In the genomic region with DNA sequence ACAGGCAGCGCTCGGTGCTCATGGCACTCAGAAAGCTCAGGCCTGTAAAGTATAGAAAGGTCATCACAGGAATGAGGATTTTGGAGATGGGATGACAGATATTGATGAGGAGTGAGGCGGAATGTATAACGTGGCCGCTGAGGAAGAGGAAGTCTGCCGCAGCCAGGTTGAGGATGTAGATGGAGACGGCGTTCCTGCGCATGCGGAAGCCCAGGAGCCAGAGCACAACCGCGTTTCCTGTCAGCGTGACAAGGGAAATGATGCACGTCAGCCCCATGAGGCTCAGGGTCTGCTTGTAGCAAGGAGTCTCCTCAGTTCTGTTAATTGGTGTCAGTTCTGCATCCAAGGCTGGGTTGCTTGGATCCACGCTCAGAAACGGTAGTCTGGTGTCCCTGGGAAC, we compare ENCODE assay signal across 31 cellular contexts. TPM values are rescaled to one million over a fixed set of nuclear protein-coding genes. Genes with fewer than 3 reads are reported as not detected.
"Had no signal": no experiment of that assay in that cellular context is flagged by ENCODE, and none has a peak within 500 bp of the region (broad histone marks: within the 10 kb centered on the region; RNA-seq: fewer than 3 reads in every experiment).

No MANE protein-coding gene starts in this region.

- H3K4me3 ChIP-seq: left lung, lung, mucosa of descending colon, ovary, right atrium auricular region, right lobe of liver, smooth muscle cell, stomach, thoracic aorta, tibial artery, upper lobe of right lung had no signal

- FAIRE-seq: keratinocyte had no signal

- H3K9me3 ChIP-seq: left lung, mucosa of descending colon, ovary, right atrium auricular region, right lobe of liver, stomach, thoracic aorta, tibial artery, upper lobe of right lung had no signal

- H3K27me3 ChIP-seq: left lung, ovary, right atrium auricular region, right lobe of liver, stomach, tibial artery, upper lobe of right lung had no signal

- H3K4me1 ChIP-seq: left lung, right atrium auricular region, right lobe of liver, stomach, tibial artery, upper lobe of right lung had no signal

- ATAC-seq: left colon; left lung; mucosa of descending colon; naive thymus-derived CD4-positive, alpha-beta T cell; natural killer cell treated with Interleukin-12 subunit alpha and Interleukin-12 subunit beta and Interleukin-15 and Interleukin-18, amount 100 ng/mL, for 72 hours; right lobe of liver; stimulated activated naive B cell treated with anti-CD40 and anti-IgM and Interleukin-4, amounts not matched to agents 10 μg/mL and 1 μg/mL and 100 μg/mL, for 72 hours; stimulated activated naive CD8-positive, alpha-beta T cell treated with anti-CD3 and anti-CD28 coated beads, Interleukin-15, Interleukin-2, amounts not matched to agents 100 U/mL and 50 U/mL, for 24 hours; upper lobe of right lung had no signal

- H3K36me3 ChIP-seq: left lung, ovary, right atrium auricular region, right lobe of liver, stomach, thoracic aorta, tibial artery, upper lobe of right lung had no signal

- DNase-seq: hippocampal formation; left colon; left lung; mesendoderm; midbrain; mucosa of descending colon; naive thymus-derived CD4-positive, alpha-beta T cell; ovary; right lobe of liver; stimulated activated CD4-positive, alpha-beta T cell treated with anti-CD3 and anti-CD28 coated beads, Interleukin-1b, Interleukin-23, amount 100 ng/mL, for 48 hours; stimulated activated CD4-positive, alpha-beta T cell treated with anti-CD3 and anti-CD28 coated beads, Interleukin-4, amount 100 ng/mL, for 1 hour; stimulated activated naive B cell treated with anti-CD40 and anti-IgM and Interleukin-4, amounts not matched to agents 10 μg/mL and 1 μg/mL and 100 μg/mL, for 72 hours; stimulated activated naive CD8-positive, alpha-beta T cell treated with anti-CD3 and anti-CD28 coated beads, Interleukin-15, Interleukin-2, amounts not matched to agents 100 U/mL and 50 U/mL, for 24 hours; stomach; tibial artery; trophoblast cell; upper lobe of right lung had no signal

- H3K27ac ChIP-seq: left lung, ovary, right atrium auricular region, right lobe of liver, stomach, thoracic aorta, tibial artery, upper lobe of right lung had no signal

- H3K4me2 ChIP-seq: smooth muscle cell had no signal

RNA-seq across cellular contexts. Expression of a gene that starts 33.1 kb away (rescaled TPM):
- total RNA-seq: left colon; left lung; lower leg skin; lung; mucosa of descending colon; myocyte; naive thymus-derived CD4-positive, alpha-beta T cell; natural killer cell treated with Interleukin-12 subunit alpha and Interleukin-12 subunit beta and Interleukin-15 and Interleukin-18, amount 100 ng/mL, for 72 hours; omental fat pad; ovary; progenitor cell of endocrine pancreas; pulmonary artery endothelial cell; renal cortical epithelial cell; right atrium auricular region; right lobe of liver; skeletal muscle tissue; smooth muscle cell; stomach; thoracic aorta; upper lobe of right lung had no signal
- polyA plus RNA-seq: keratinocyte; lung; naive thymus-derived CD4-positive, alpha-beta T cell; neural cell; ovary; smooth muscle cell; stomach had no signal
